Comparison of ENCODE assay signal across 17 cellular contexts in genomic region chr7:10875081-10875480, GRCh38.
DNase-seq lines count a peak whose midpoint lies in the region; ATAC-seq and TF ChIP-seq lines count a peak whose summit lies in the region.
"Had no signal": no experiment of that assay in that cellular context is flagged by ENCODE, and none has a peak within 500 bp of the region (broad histone marks: within the 10 kb centered on the region; RNA-seq: fewer than 3 reads in every experiment).

No MANE protein-coding gene starts in this region.

- no peak for DNase-seq in Right ventricle myocardium inferior (ENCODE audit: missing footprints)
- DNase-seq in cardiac septum (ENCODE audit: low spot score): no peak
- peak; percentile 17 for DNase-seq in LNCaP clone FGC (ENCODE audit: low read depth)
- DNase-seq in heart right ventricle: peak in 1 of 2 donors; percentile 9
- peak; percentile 17 for DNase-seq in prostate gland (ENCODE audit: low spot score)
- DNase-seq in posterior vena cava (ENCODE audit: low spot score): no peak
- no peak for DNase-seq in COR-L47 (lab: John Stamatoyannopoulos, UW)
- DNase-seq in NCI-H2227 (lab: John Stamatoyannopoulos, UW; ENCODE audit: unreplicated experiment): no peak
- DNase-seq: ACHN; Calu3; CD4-positive, CD25-positive, alpha-beta regulatory T cell; DMS 273 treated with DMSO at 0.1 percent for 48 hours; DMS79 treated with DMSO at 0.1 percent for 48 hours; EL; GOT3; H9 had no signal

- ATAC-seq in Right ventricle myocardium inferior (peak; percentile 84), heart right ventricle (peak in 5 of 8 donors; percentile 76 to 99 (median 90))

- TF ChIP-seq POLR2A in prostate gland (IDR thresholded peaks at IDR 0.05): no peak

- intact Hi-C loops in Right ventricle myocardium inferior (cut with DNase I) (no loop called here), cardiac septum (cut with DNase I) (no loop called here), heart right ventricle (cut with DNase I) (no loop called here), prostate gland (cut with DNase I) (no loop called here), posterior vena cava (cut with DNase I) (no loop called here)

- peak overlapping the region in 3 of 10 donors; percentile 9 to 40 (median 31) for H3K27ac ChIP-seq in heart right ventricle
- no peak overlapping the region for H3K27ac ChIP-seq in prostate gland
- H3K27ac ChIP-seq: BLaER1 treated with 17β-estradiol and CSF1 and Interleukin-3, amounts not matched to agents 10 nM and 100 nM had no signal

- H3K4me1 ChIP-seq in heart right ventricle (no peaks in the 10 kb centered on the region), prostate gland (replicated peaks) (no peaks in the 10 kb centered on the region)
- H3K4me1 ChIP-seq: BLaER1 treated with 17β-estradiol and CSF1 and Interleukin-3, amounts not matched to agents 10 nM and 100 nM had no signal

- 54 to 75% methylated on average over 2 of the region's 2 CpGs for WGBS in heart right ventricle, 2 donors
- WGBS in prostate gland: 84% methylated on average over 2 of the region's 2 CpGs

- no peak overlapping the region for H3K4me3 ChIP-seq in LNCaP clone FGC (ENCODE audit: low read depth, low read length)
- H3K4me3 ChIP-seq in heart right ventricle: no peak overlapping the region
- no peak overlapping the region for H3K4me3 ChIP-seq in prostate gland
- H3K4me3 ChIP-seq: BLaER1 treated with 17β-estradiol and CSF1 and Interleukin-3, amounts not matched to agents 10 nM and 100 nM had no signal

- H3K27me3 ChIP-seq in heart right ventricle: no peaks in the 10 kb centered on the region
- no peaks in the 10 kb centered on the region for H3K27me3 ChIP-seq in prostate gland (replicated peaks; ENCODE audit: insufficient read depth)
- H3K27me3 ChIP-seq: BLaER1 treated with 17β-estradiol and CSF1 and Interleukin-3, amounts not matched to agents 10 nM and 100 nM had no signal

- TF ChIP-seq CTCF in LNCaP clone FGC (IDR thresholded peaks at IDR 0.05; ENCODE audit: control insufficient read depth, extremely low read depth, insufficient read depth): no peak
- TF ChIP-seq CTCF in heart right ventricle (IDR thresholded peaks at IDR 0.05): no peak
- no peak for TF ChIP-seq CTCF in prostate gland (IDR thresholded peaks at IDR 0.05)

- H3K36me3 ChIP-seq in heart right ventricle (no peaks in the 10 kb centered on the region), prostate gland (no peaks in the 10 kb centered on the region)
- H3K36me3 ChIP-seq: BLaER1 treated with 17β-estradiol and CSF1 and Interleukin-3, amounts not matched to agents 10 nM and 100 nM had no signal

- H3K9me3 ChIP-seq in heart right ventricle (peaks cover 0 to 21% (median 0%) of the 10 kb centered on the region in 11 donors), prostate gland (no peaks in the 10 kb centered on the region)

Comparison
In these comparisons a context has a peak if more than half of its experiments do, and no peak if none do; other contexts are left out.
1. DNase-seq: peak in LNCaP clone FGC (single experiment) and prostate gland (single experiment); none in Right ventricle myocardium inferior (single experiment), cardiac septum (single experiment), posterior vena cava (single experiment), COR-L47 (single experiment) and NCI-H2227 (single experiment).